33 cellular contexts compared by ENCODE assay signal in genomic region chr4:119170195-119170594, GRCh38. TPM values are rescaled to one million over a fixed set of nuclear protein-coding genes. Genes with fewer than 3 reads are reported as not detected.
"Had no signal": no experiment of that assay in that cellular context is flagged by ENCODE, and none has a peak within 500 bp of the region (broad histone marks: within the 10 kb centered on the region; RNA-seq: fewer than 3 reads in every experiment).

No MANE protein-coding gene starts in this region.

- H3K9me3 ChIP-seq: neutrophil, testis, transverse colon had no signal

- H3K27ac ChIP-seq: coronary artery, dorsolateral prefrontal cortex, neutrophil, skin epidermis, testis, transverse colon had no signal

- H3K4me1 ChIP-seq: testis, transverse colon had no signal

- H3K36me3 Mint-ChIP-seq: activated CD4-positive, alpha-beta memory T cell treated with anti-CD3 and anti-CD28 coated beads for 36 hours; mesothelial cell of epicardium had no signal

- H3K9me3 Mint-ChIP-seq: activated CD4-positive, alpha-beta memory T cell treated with anti-CD3 and anti-CD28 coated beads for 36 hours; activated CD4-positive, alpha-beta T cell treated with anti-CD3 and anti-CD28 coated beads, Interleukin-2, amount 10 ng/mL, durations not matched to agents 24 days and 14 days; activated T-cell treated with anti-CD3 and anti-CD28 coated beads, Interleukin-2, amount 50 U/mL, for 24 hours; naive B cell had no signal

- H3K27me3 Mint-ChIP-seq: activated CD4-positive, alpha-beta memory T cell treated with anti-CD3 and anti-CD28 coated beads for 36 hours; activated CD4-positive, alpha-beta T cell treated with anti-CD3 and anti-CD28 coated beads, Interleukin-2, amount 10 ng/mL, durations not matched to agents 24 days and 14 days; activated T-cell treated with anti-CD3 and anti-CD28 coated beads, Interleukin-2, amount 50 U/mL, for 24 hours had no signal

- ATAC-seq: left colon; sciatic nerve; stimulated activated naive CD8-positive, alpha-beta T cell treated with anti-CD3 and anti-CD28 coated beads, Interleukin-15, Interleukin-2, amounts not matched to agents 100 U/mL and 50 U/mL, for 24 hours had no signal

- H3K4me3 Mint-ChIP-seq: activated CD4-positive, alpha-beta memory T cell treated with anti-CD3 and anti-CD28 coated beads for 36 hours; activated CD4-positive, alpha-beta T cell treated with anti-CD3 and anti-CD28 coated beads, Interleukin-2, amount 10 ng/mL, durations not matched to agents 24 days and 14 days; activated T-cell treated with anti-CD3 and anti-CD28 coated beads, Interleukin-2, amount 50 U/mL, for 24 hours; mesothelial cell of epicardium; naive B cell; nephron progenitor cell had no signal

- H3K36me3 ChIP-seq: neutrophil, transverse colon had no signal

- H3K4me1 Mint-ChIP-seq: activated CD4-positive, alpha-beta T cell treated with anti-CD3 and anti-CD28 coated beads, Interleukin-2, amount 10 ng/mL, durations not matched to agents 24 days and 14 days; mesothelial cell of epicardium; naive B cell had no signal

- H3K27me3 ChIP-seq: dorsolateral prefrontal cortex, neutrophil, testis, transverse colon had no signal

- DNase-seq: activated CD4-positive, alpha-beta memory T cell treated with anti-CD3 and anti-CD28 coated beads for 36 hours; activated CD4-positive, alpha-beta T cell treated with anti-CD3 and anti-CD28 coated beads, Interleukin-2, amount 10 ng/mL, durations not matched to agents 24 days and 14 days; activated CD4-positive, CD25-positive, alpha-beta regulatory T cell treated with anti-CD3 and anti-CD28 coated beads, Interleukin-2, amount 50 U/mL, for 72 hours; activated CD8-positive, alpha-beta memory T cell treated with anti-CD3 and anti-CD28 coated beads, Interleukin-2, amount 50 U/mL, for 48 hours; activated gamma-delta T cell; activated naive CD4-positive, alpha-beta T cell treated with anti-CD3 and anti-CD28 coated beads, Interleukin-2, amount 50 U/mL, for 16 hours; activated T-cell treated with anti-CD3 and anti-CD28 coated beads, Interleukin-2, amount 50 U/mL, for 24 hours; amygdala; cerebellar nuclear complex; dorsolateral prefrontal cortex; effector memory CD4-positive, alpha-beta T cell; erythroblast; head of caudate nucleus; hippocampal formation; left colon; naive B cell; nephron progenitor cell; stimulated activated CD4-positive, alpha-beta T cell treated with anti-CD3 and anti-CD28 coated beads, Interleukin-12 subunit alpha, Interleukin-12 subunit beta, amount 100 ng/mL, for 4 hours; stimulated activated CD4-positive, alpha-beta T cell treated with anti-CD3 and anti-CD28 coated beads, Interleukin-4, amount 100 ng/mL, for 1 hour; stimulated activated naive CD8-positive, alpha-beta T cell treated with anti-CD3 and anti-CD28 coated beads, Interleukin-15, Interleukin-2, amounts not matched to agents 100 U/mL and 50 U/mL, for 24 hours; T-helper 2 cell; testis; transverse colon had no signal

- H3K27ac Mint-ChIP-seq: activated CD4-positive, alpha-beta memory T cell treated with anti-CD3 and anti-CD28 coated beads for 36 hours; activated CD4-positive, alpha-beta T cell treated with anti-CD3 and anti-CD28 coated beads, Interleukin-2, amount 10 ng/mL, durations not matched to agents 24 days and 14 days; activated T-cell treated with anti-CD3 and anti-CD28 coated beads, Interleukin-2, amount 50 U/mL, for 24 hours; mesothelial cell of epicardium; naive B cell; nephron progenitor cell had no signal

- H3K4me3 ChIP-seq: coronary artery, dorsolateral prefrontal cortex, skin epidermis, testis, transverse colon had no signal

RNA-seq across cellular contexts. Expression of gene MYOZ2, which starts 34.6 kb away (rescaled TPM):
- total RNA-seq: activated CD4-positive, alpha-beta memory T cell treated with anti-CD3 and anti-CD28 coated beads for 36 hours; activated CD4-positive, alpha-beta T cell treated with anti-CD3 and anti-CD28 coated beads, Interleukin-2, amount 10 ng/mL, durations not matched to agents 24 days and 14 days; activated CD8-positive, alpha-beta memory T cell treated with anti-CD3 and anti-CD28 coated beads for 36 hours; bronchial epithelial cell; left colon; lower leg skin; osteocyte had no signal
- polyA plus RNA-seq: keratinocyte had no signal
